Comparison of ENCODE assay signal across 19 cellular contexts in genomic region chr13:74528751-74529513, GRCh38.
A peak's percentile ranks its signal among the peaks of the same experiment; 100 is the strongest.
DNase-seq lines count a peak whose midpoint lies in the region; ATAC-seq and TF ChIP-seq lines count a peak whose summit lies in the region.
"Had no signal": no experiment of that assay in that cellular context is flagged by ENCODE, and none has a peak within 500 bp of the region (broad histone marks: within the 10 kb centered on the region; RNA-seq: fewer than 3 reads in every experiment).

No MANE protein-coding gene starts in this region.

- POLR2A ChIA-PET in HEK293 (lab: Yijun Ruan, JAX): no interaction called here
- POLR2A ChIA-PET in PC-3 (lab: Charles Lee; ENCODE audit: unreplicated experiment): no interaction called here

- H3K27me3 ChIP-seq in PC-3 (ENCODE audit: low read length): no peaks in the 10 kb centered on the region
- H3K27me3 ChIP-seq in mammary epithelial cell (ENCODE audit: insufficient read depth, low read length): no peaks in the 10 kb centered on the region

- H3K27ac ChIP-seq in HEK293 (ENCODE audit: extremely low read depth, low read depth, low read length) (no peak overlapping the region), PC-3 (ENCODE audit: low read length) (no peak overlapping the region), mammary epithelial cell (ENCODE audit: insufficient read depth, low read depth, low read length) (no peak overlapping the region)
- H3K27ac ChIP-seq: C4-2B had no signal

- CTCF ChIA-PET in HEK293 (lab: Yijun Ruan, JAX) (no interaction called here), PC-3 (lab: Charles Lee) (no interaction called here), mammary epithelial cell (lab: Charles Lee; ENCODE audit: low non-redundant PET) (no interaction called here)

- no peak for ATAC-seq in PC-3
- ATAC-seq in HG03565 (IDR thresholded peaks at IDR 0.05; ENCODE audit: unreplicated experiment): no peak

- no peaks in the 10 kb centered on the region for H3F3A ChIP-seq in PC-3 (ENCODE audit: low read length, unreplicated experiment)

- H3K4me1 ChIP-seq in HEK293 (ENCODE audit: control insufficient read depth, insufficient read depth, low read length): no peaks in the 10 kb centered on the region
- no peaks in the 10 kb centered on the region for H3K4me1 ChIP-seq in PC-3 (ENCODE audit: insufficient read depth, low read length)
- H3K4me1 ChIP-seq in mammary epithelial cell (ENCODE audit: insufficient read depth, low read length): no peaks in the 10 kb centered on the region

- no peak overlapping the region for H3K9ac ChIP-seq in PC-3 (ENCODE audit: low read length)
- no peak overlapping the region for H3K9ac ChIP-seq in mammary epithelial cell (ENCODE audit: insufficient read depth, low read length)
- H3K9ac ChIP-seq: SK-N-SH had no signal

- H3K79me2 ChIP-seq in PC-3 (ENCODE audit: low read length) (no peaks in the 10 kb centered on the region), mammary epithelial cell (ENCODE audit: insufficient read depth, low read length) (no peaks in the 10 kb centered on the region)

- H3K36me3 ChIP-seq in HEK293 (ENCODE audit: control insufficient read depth in 2 of 2, insufficient read depth in 1 of 2, low read length in 2 of 2) (no peaks in the 10 kb centered on the region), PC-3 (ENCODE audit: low read depth, low read length) (no peaks in the 10 kb centered on the region), mammary epithelial cell (ENCODE audit: insufficient read depth, low read length) (no peaks in the 10 kb centered on the region)

- in situ Hi-C loops in mammary epithelial cell (cut with MboI; ENCODE audit: low sequenced_read_pairs in 2 of 2): no loop called here

- H3K4me2 ChIP-seq in PC-3 (ENCODE audit: low read length) (no peak overlapping the region), mammary epithelial cell (ENCODE audit: insufficient read depth, low read depth, low read length) (no peak overlapping the region)
- H3K4me2 ChIP-seq: SK-N-SH had no signal

- H3K9me3 ChIP-seq in HEK293 (ENCODE audit: control insufficient read depth, insufficient read depth, low read depth, low read length) (no peaks in the 10 kb centered on the region), PC-3 (ENCODE audit: low read length) (no peaks in the 10 kb centered on the region), mammary epithelial cell (replicated peaks; ENCODE audit: insufficient read depth, low read length) (no peaks in the 10 kb centered on the region)
- H3K9me3 ChIP-seq: SK-N-SH had no signal

- dilution Hi-C loops in mammary epithelial cell (cut with HindIII; ENCODE audit: low sequenced_read_pairs): no loop called here

- BruUV-seq in PC-3 (replicated peaks; lab: Mats Ljungman, UMichigan) (no TSS peak), mammary epithelial cell (replicated peaks; lab: Mats Ljungman, UMichigan) (no TSS peak)

- H3K4me3 ChIP-seq in HEK293 (ENCODE audit: low read depth, low read length) (no peak overlapping the region), PC-3 (ENCODE audit: low read length) (no peak overlapping the region), mammary epithelial cell (replicated peaks in 1 of 3; ENCODE audit: insufficient read depth in 1 of 3, low read depth in 2 of 3, low read length in 3 of 3) (no peak overlapping the region)

- H2AFZ ChIP-seq in PC-3 (ENCODE audit: low read length): no peak overlapping the region
- no peak overlapping the region for H2AFZ ChIP-seq in mammary epithelial cell (ENCODE audit: low read depth, low read length)

- H3K9me2 ChIP-seq in PC-3 (replicated peaks; ENCODE audit: low read length): no peaks in the 10 kb centered on the region
- H3K9me2 ChIP-seq: SK-N-SH had no signal

- intact Hi-C loops in PC-3 (cut with micrococcal nuclease): no loop called here
- intact Hi-C loops in mammary epithelial cell (cut with micrococcal nuclease): no loop called here

- DNase-seq in EL: peak; percentile 15
- DNase-seq in PC-3: peak; percentile 13
- peak; percentile 25 for DNase-seq in mammary epithelial cell
- DNase-seq in COLO829 (ENCODE audit: low spot score): no peak
- DNase-seq in SK-N-DZ (ENCODE audit: low spot score): no peak
- no peak for DNase-seq in middle frontal gyrus (ENCODE audit: extremely low spot score, low spot score)
- DNase-seq: CD8-positive, alpha-beta memory T cell; GOT3; NCI-H1436 treated with DMSO at 0.1 percent for 48 hours; NCI-H2029; NCI-H2171 treated with DMSO at 0.1 percent for 48 hours; NCI-H446; NCI-H526; SHP77; SK-N-SH; T-helper 2 cell had no signal

- 73% methylated on average over 4 of the region's 4 CpGs for WGBS in mammary epithelial cell (ENCODE audit: low coverage, missing lambda C conversion rate)

- TF ChIP-seq CTCF in HEK293 (tag by site-specific recombination; IDR thresholded peaks at IDR 0.05): no peak
- no peak for TF ChIP-seq CTCF in PC-3 (conservative IDR thresholded peaks at IDR 0.05; ENCODE audit: low read depth, low read length)
- no peak for TF ChIP-seq CTCF in mammary epithelial cell (conservative IDR thresholded peaks at IDR 0.05 in 1 of 2, IDR thresholded peaks at IDR 0.05 in 1 of 2; ENCODE audit: extremely low read depth in 1 of 2, insufficient read depth in 1 of 2, low read depth in 1 of 2, low read length in 2 of 2)

- H4K20me1 ChIP-seq in PC-3 (ENCODE audit: low read length): no peaks in the 10 kb centered on the region
- no peaks in the 10 kb centered on the region for H4K20me1 ChIP-seq in mammary epithelial cell (ENCODE audit: insufficient read depth, low read length)

TF ChIP-seq in HEK293, 187 proteins besides CTCF, POLR2A, EP300 and RAD21 (continues in another document):
- TF ChIP-seq YY1 (tag by site-specific recombination; IDR thresholded peaks at IDR 0.05): no peak
- TF ChIP-seq ZNF530 (tag by site-specific recombination; IDR thresholded peaks at IDR 0.05; ENCODE audit: low read depth): no peak
- no peak for TF ChIP-seq PBX3 (CRISPR knock-in tag; IDR thresholded peaks at IDR 0.05)
- TF ChIP-seq ZNF670 (tag by site-specific recombination; IDR thresholded peaks at IDR 0.05; ENCODE audit: low read depth): no peak
- TF ChIP-seq ZNF391 (tag by site-specific recombination; IDR thresholded peaks at IDR 0.05; ENCODE audit: borderline replicate concordance, low read depth): no peak
- peak; percentile 76 for TF ChIP-seq ATF2 (tag by site-specific recombination; IDR thresholded peaks at IDR 0.05; ENCODE audit: low read depth)
- no peak for TF ChIP-seq ZNF26 (tag by site-specific recombination; IDR thresholded peaks at IDR 0.05)
- TF ChIP-seq ZNF704 (tag by site-specific recombination; IDR thresholded peaks at IDR 0.05): no peak
- no peak for TF ChIP-seq SP3 (tag by site-specific recombination; IDR thresholded peaks at IDR 0.05)
- TF ChIP-seq ZNF133 (tag by site-specific recombination; IDR thresholded peaks at IDR 0.05): no peak
- TF ChIP-seq ZNF580 (tag by site-specific recombination; IDR thresholded peaks at IDR 0.05): no peak

Comparison
In these comparisons a context has a peak if more than half of its experiments do, and no peak if none do; other contexts are left out.
1. DNase-seq: peak in EL (single experiment), PC-3 (single experiment) and mammary epithelial cell (single experiment); none in COLO829 (single experiment), SK-N-DZ (single experiment) and middle frontal gyrus (single experiment).